ENCODE assay signal across 24 cellular contexts in genomic region chr4:63212075-63212474, GRCh38.
"Had no signal": no experiment of that assay in that cellular context is flagged by ENCODE, and none has a peak within 500 bp of the region (broad histone marks: within the 10 kb centered on the region; RNA-seq: fewer than 3 reads in every experiment).

No MANE protein-coding gene starts in this region.

- H3K27ac ChIP-seq: coronary artery, dorsolateral prefrontal cortex, hepatocyte, neural progenitor cell, spleen, suprapubic skin, tibial nerve, WERI-Rb-1 had no signal

- H3K4me3 Mint-ChIP-seq: activated CD4-positive, alpha-beta memory T cell treated with anti-CD3 and anti-CD28 coated beads for 36 hours; activated CD4-positive, alpha-beta T cell treated with anti-CD3 and anti-CD28 coated beads, Interleukin-2, amount 10 ng/mL, durations not matched to agents 24 days and 14 days; activated naive CD4-positive, alpha-beta T cell treated with anti-CD3 and anti-CD28 coated beads, Interleukin-2, amount 10 ng/mL, durations not matched to agents 7 days and 5 days; activated naive CD8-positive, alpha-beta T cell treated with anti-CD3 and anti-CD28 coated beads, Interleukin-2, amount 10 ng/mL, durations not matched to agents 7 days and 5 days; activated T-cell treated with anti-CD3 and anti-CD28 coated beads, Interleukin-2, amount 50 U/mL, for 24 hours; naive thymus-derived CD8-positive, alpha-beta T cell; neural progenitor cell; T-helper 17 cell had no signal

- H3K27me3 Mint-ChIP-seq: activated CD4-positive, alpha-beta memory T cell treated with anti-CD3 and anti-CD28 coated beads for 36 hours; activated CD4-positive, alpha-beta T cell treated with anti-CD3 and anti-CD28 coated beads, Interleukin-2, amount 10 ng/mL, durations not matched to agents 24 days and 14 days; activated naive CD4-positive, alpha-beta T cell treated with anti-CD3 and anti-CD28 coated beads, Interleukin-2, amount 10 ng/mL, durations not matched to agents 7 days and 5 days; activated naive CD8-positive, alpha-beta T cell treated with anti-CD3 and anti-CD28 coated beads, Interleukin-2, amount 10 ng/mL, durations not matched to agents 7 days and 5 days; activated T-cell treated with anti-CD3 and anti-CD28 coated beads, Interleukin-2, amount 50 U/mL, for 24 hours; naive thymus-derived CD8-positive, alpha-beta T cell; T-helper 17 cell had no signal

- H3K36me3 Mint-ChIP-seq: activated CD4-positive, alpha-beta memory T cell treated with anti-CD3 and anti-CD28 coated beads for 36 hours; activated naive CD4-positive, alpha-beta T cell treated with anti-CD3 and anti-CD28 coated beads, Interleukin-2, amount 10 ng/mL, durations not matched to agents 7 days and 5 days; activated naive CD8-positive, alpha-beta T cell treated with anti-CD3 and anti-CD28 coated beads, Interleukin-2, amount 10 ng/mL, durations not matched to agents 7 days and 5 days; neural progenitor cell had no signal

- H3K79me2 ChIP-seq: hepatocyte had no signal

- H3K4me1 Mint-ChIP-seq: activated CD4-positive, alpha-beta T cell treated with anti-CD3 and anti-CD28 coated beads, Interleukin-2, amount 10 ng/mL, durations not matched to agents 24 days and 14 days; activated naive CD4-positive, alpha-beta T cell treated with anti-CD3 and anti-CD28 coated beads, Interleukin-2, amount 10 ng/mL, durations not matched to agents 7 days and 5 days; activated naive CD8-positive, alpha-beta T cell treated with anti-CD3 and anti-CD28 coated beads, Interleukin-2, amount 10 ng/mL, durations not matched to agents 7 days and 5 days; naive thymus-derived CD8-positive, alpha-beta T cell; T-helper 17 cell had no signal

- ATAC-seq: activated CD4-positive, CD25-positive, alpha-beta regulatory T cell treated with anti-CD3 and anti-CD28 coated beads, Interleukin-2, amount 50 U/mL, for 24 hours; left colon; naive thymus-derived CD8-positive, alpha-beta T cell; T-helper 17 cell had no signal

- H3K4me3 ChIP-seq: coronary artery, dorsolateral prefrontal cortex, hepatocyte, neural progenitor cell, spleen, suprapubic skin, tibial nerve had no signal

- H3K36me3 ChIP-seq: neural progenitor cell, spleen, suprapubic skin, tibial nerve, WERI-Rb-1 had no signal

- H2AFZ ChIP-seq: hepatocyte, neural progenitor cell had no signal

- H3K27me3 ChIP-seq: dorsolateral prefrontal cortex, hepatocyte, neural progenitor cell, spleen, suprapubic skin, tibial nerve had no signal

- DNase-seq: activated CD4-positive, alpha-beta memory T cell treated with anti-CD3 and anti-CD28 coated beads for 36 hours; activated CD4-positive, alpha-beta T cell treated with anti-CD3 and anti-CD28 coated beads, Interleukin-2, amount 10 ng/mL, durations not matched to agents 24 days and 14 days; activated CD8-positive, alpha-beta memory T cell treated with anti-CD3 and anti-CD28 coated beads, Interleukin-2, amount 50 U/mL, for 48 hours; activated gamma-delta T cell; activated naive CD4-positive, alpha-beta T cell treated with anti-CD3 and anti-CD28 coated beads, Interleukin-2, amount 10 ng/mL, durations not matched to agents 7 days and 5 days; activated naive CD8-positive, alpha-beta T cell treated with anti-CD3 and anti-CD28 coated beads, Interleukin-2, amount 10 ng/mL, durations not matched to agents 7 days and 5 days; activated T-cell treated with anti-CD3 and anti-CD28 coated beads, Interleukin-2, amount 50 U/mL, for 24 hours; dorsolateral prefrontal cortex; effector memory CD4-positive, alpha-beta T cell; kidney; left colon; naive thymus-derived CD8-positive, alpha-beta T cell; posterior cingulate gyrus; spleen; stimulated activated naive CD4-positive, alpha-beta T cell; T-helper 17 cell; T1000; WERI-Rb-1 had no signal

- H3K4me2 ChIP-seq: hepatocyte, neural progenitor cell had no signal

- H3K9ac ChIP-seq: neural progenitor cell had no signal

- H3K4me1 ChIP-seq: neural progenitor cell, spleen, suprapubic skin, tibial nerve had no signal

- H3K27ac Mint-ChIP-seq: activated CD4-positive, alpha-beta memory T cell treated with anti-CD3 and anti-CD28 coated beads for 36 hours; activated CD4-positive, alpha-beta T cell treated with anti-CD3 and anti-CD28 coated beads, Interleukin-2, amount 10 ng/mL, durations not matched to agents 24 days and 14 days; activated naive CD4-positive, alpha-beta T cell treated with anti-CD3 and anti-CD28 coated beads, Interleukin-2, amount 10 ng/mL, durations not matched to agents 7 days and 5 days; activated naive CD8-positive, alpha-beta T cell treated with anti-CD3 and anti-CD28 coated beads, Interleukin-2, amount 10 ng/mL, durations not matched to agents 7 days and 5 days; activated T-cell treated with anti-CD3 and anti-CD28 coated beads, Interleukin-2, amount 50 U/mL, for 24 hours; naive thymus-derived CD8-positive, alpha-beta T cell; neural progenitor cell; T-helper 17 cell had no signal
